22 cellular contexts compared by ENCODE assay signal in the genomic region with DNA sequence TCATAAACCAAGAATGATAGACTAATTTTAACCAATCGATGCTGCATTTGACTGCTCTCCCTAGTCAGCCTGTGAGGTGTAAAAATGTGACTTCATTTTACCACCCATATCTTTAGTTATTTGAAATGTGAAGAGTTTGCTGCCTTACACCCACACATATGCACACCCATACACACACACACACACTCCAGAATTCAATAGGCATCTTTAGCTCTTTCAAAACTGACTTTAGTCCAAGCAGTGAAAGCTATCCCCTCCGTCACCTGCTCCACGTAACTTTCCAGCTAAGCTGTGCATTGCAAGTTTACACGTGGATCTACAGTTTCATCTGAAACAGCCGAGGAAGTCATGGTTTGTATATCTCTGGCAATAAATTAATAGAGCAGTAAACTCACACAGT. TPM values are rescaled to one million over a fixed set of nuclear protein-coding genes. Genes with fewer than 3 reads are reported as not detected.
"Had no signal": no experiment of that assay in that cellular context is flagged by ENCODE, and none has a peak within 500 bp of the region (broad histone marks: within the 10 kb centered on the region; RNA-seq: fewer than 3 reads in every experiment).

No MANE protein-coding gene starts in this region.

- H3K27me3 ChIP-seq: colonic mucosa, upper lobe of left lung, uterus had no signal

- ATAC-seq: left colon; naive thymus-derived CD4-positive, alpha-beta T cell; stimulated activated effector memory CD8-positive, alpha-beta T cell treated with anti-CD3 and anti-CD28 coated beads, Interleukin-12 subunit alpha, Interleukin-12 subunit beta, amount 100 ng/mL, for 72 hours; stimulated activated naive CD8-positive, alpha-beta T cell treated with anti-CD3 and anti-CD28 coated beads, Interleukin-15, Interleukin-2, amounts not matched to agents 100 U/mL and 50 U/mL, for 24 hours had no signal

- H3K36me3 Mint-ChIP-seq: stimulated activated effector memory CD8-positive, alpha-beta T cell treated with anti-CD3 and anti-CD28 coated beads, Interleukin-12 subunit alpha, Interleukin-12 subunit beta, amount 100 ng/mL, for 72 hours had no signal

- H3K9me3 ChIP-seq: colonic mucosa, esophagus squamous epithelium, prostate gland, tibial artery, upper lobe of left lung, uterus had no signal

- H3K36me3 ChIP-seq: colonic mucosa, esophagus squamous epithelium, prostate gland, tibial artery, upper lobe of left lung, uterus had no signal

- H3K4me1 ChIP-seq: colonic mucosa, esophagus squamous epithelium, parathyroid adenoma, prostate gland, tibial artery, upper lobe of left lung, uterus had no signal

- H3K27ac ChIP-seq: colonic mucosa, esophagus squamous epithelium, parathyroid adenoma, prostate gland, tibial artery, upper lobe of left lung, uterus had no signal

- H3K9me3 Mint-ChIP-seq: naive thymus-derived CD4-positive, alpha-beta T cell; nephron progenitor cell; stimulated activated effector memory CD8-positive, alpha-beta T cell treated with anti-CD3 and anti-CD28 coated beads, Interleukin-12 subunit alpha, Interleukin-12 subunit beta, amount 100 ng/mL, for 72 hours had no signal

- H3K4me1 Mint-ChIP-seq: naive thymus-derived CD4-positive, alpha-beta T cell; nephron progenitor cell; stimulated activated effector memory CD8-positive, alpha-beta T cell treated with anti-CD3 and anti-CD28 coated beads, Interleukin-12 subunit alpha, Interleukin-12 subunit beta, amount 100 ng/mL, for 72 hours had no signal

- H3K27ac Mint-ChIP-seq: naive thymus-derived CD4-positive, alpha-beta T cell; nephron progenitor cell; stimulated activated effector memory CD8-positive, alpha-beta T cell treated with anti-CD3 and anti-CD28 coated beads, Interleukin-12 subunit alpha, Interleukin-12 subunit beta, amount 100 ng/mL, for 72 hours had no signal

- H3K4me3 Mint-ChIP-seq: naive thymus-derived CD4-positive, alpha-beta T cell; nephron progenitor cell; stimulated activated effector memory CD8-positive, alpha-beta T cell treated with anti-CD3 and anti-CD28 coated beads, Interleukin-12 subunit alpha, Interleukin-12 subunit beta, amount 100 ng/mL, for 72 hours had no signal

- DNase-seq: colonic mucosa; dermis blood vessel endothelial cell; esophagus squamous epithelium; foreskin fibroblast; left colon; mesendoderm; naive thymus-derived CD4-positive, alpha-beta T cell; nephron progenitor cell; stimulated activated CD4-positive, alpha-beta T cell treated with anti-CD3 and anti-CD28 coated beads, Interleukin-4, amount 100 ng/mL, for 1 hour; stimulated activated CD8-positive, alpha-beta memory T cell treated with anti-CD3 and anti-CD28 coated beads, Interleukin-4, amount 100 ng/mL, for 48 hours; stimulated activated naive CD8-positive, alpha-beta T cell treated with anti-CD3 and anti-CD28 coated beads, Interleukin-15, Interleukin-2, amounts not matched to agents 100 U/mL and 50 U/mL, for 24 hours; tibial artery; upper lobe of left lung; uterus had no signal

- H3K4me3 ChIP-seq: colonic mucosa, esophagus squamous epithelium, prostate gland, smooth muscle cell, tibial artery, upper lobe of left lung, uterus had no signal

RNA-seq across cellular contexts. Expression of a gene that starts 0.5 kb away (rescaled TPM):
- total RNA-seq: colonic mucosa; dermis blood vessel endothelial cell; esophagus squamous epithelium; kidney epithelial cell; left colon; liver; lung microvascular endothelial cell; naive thymus-derived CD4-positive, alpha-beta T cell; omental fat pad; smooth muscle cell had no signal
